Comparison of ENCODE assay signal across 22 cellular contexts in the genomic region with DNA sequence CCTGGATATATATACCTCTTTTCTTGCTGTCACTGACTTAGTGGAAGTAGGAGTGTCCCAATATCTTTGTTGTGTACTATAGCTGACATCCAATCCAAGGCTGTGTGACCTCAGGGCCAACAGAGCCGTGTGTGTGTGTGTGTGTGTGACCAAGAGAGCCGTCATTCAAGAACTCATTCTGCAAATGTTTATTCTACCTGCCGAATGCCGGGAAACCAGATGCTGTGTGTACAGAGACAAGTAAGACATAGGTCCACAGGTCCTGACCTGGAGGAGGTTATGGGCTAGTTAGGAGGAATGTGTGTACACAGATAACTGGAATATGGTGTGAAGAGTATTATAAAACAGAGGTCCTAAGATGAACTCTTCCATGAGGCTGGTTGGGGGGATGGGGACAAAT.
DNase-seq lines count a peak whose midpoint lies in the region; ATAC-seq and TF ChIP-seq lines count a peak whose summit lies in the region.
"Had no signal": no experiment of that assay in that cellular context is flagged by ENCODE, and none has a peak within 500 bp of the region (broad histone marks: within the 10 kb centered on the region; RNA-seq: fewer than 3 reads in every experiment).

No MANE protein-coding gene starts in this region.

- H3K4me3 ChIP-seq in LNCaP clone FGC (ENCODE audit: low read depth, low read length), result no peak overlapping the region
- H3K4me3 ChIP-seq in right lobe of liver, result no peak overlapping the region
- no peak overlapping the region for H3K4me3 ChIP-seq in gastroesophageal sphincter
- H3K4me3 ChIP-seq: GM12878, MG63, SJSA1 had no signal

- DNase-seq in DMS53 (lab: John Stamatoyannopoulos, UW) (peak; percentile 22), DMS53 treated with DMSO at 0.1 percent for 48 hours (lab: John Stamatoyannopoulos, UW; ENCODE audit: unreplicated experiment) (no peak), LNCaP clone FGC (ENCODE audit: low read depth) (peak; percentile 59), right lobe of liver (no peak)
- no peak for DNase-seq in stimulated activated CD4-positive, alpha-beta T cell treated with anti-CD3 and anti-CD28 coated beads, Interleukin-2, amount 100 ng/mL, for 48 hours
- DNase-seq: AML-193; C1 segment of cervical spinal cord; Calu3; CD8-positive, alpha-beta T cell; DMS79 treated with DMSO at 0.1 percent for 48 hours; H7; Karpas-422; MG63; NCI-H1048; NCI-H1436 treated with DMSO at 0.1 percent for 48 hours; NCI-H2081; NCI-H2171; OCI-M1 had no signal

- TF ChIP-seq CTCF in LNCaP clone FGC (IDR thresholded peaks at IDR 0.05; ENCODE audit: control insufficient read depth, extremely low read depth, insufficient read depth), result no peak
- TF ChIP-seq CTCF in VCaP (conservative IDR thresholded peaks at IDR 0.05), result no peak
- TF ChIP-seq CTCF in right lobe of liver (IDR thresholded peaks at IDR 0.05), result no peak
- no peak for TF ChIP-seq CTCF in gastroesophageal sphincter (IDR thresholded peaks at IDR 0.05)

- no peaks in the 10 kb centered on the region for H3K4me1 ChIP-seq in right lobe of liver
- no peaks in the 10 kb centered on the region for H3K4me1 ChIP-seq in gastroesophageal sphincter
- H3K4me1 ChIP-seq: SJSA1 had no signal

- ATAC-seq in right lobe of liver (peak; percentile 27 to 68 (median 50)), gastroesophageal sphincter (no peak)
- ATAC-seq: CD8-positive, alpha-beta T cell; GM12878 had no signal

- H3K36me3 ChIP-seq in right lobe of liver (no peaks in the 10 kb centered on the region), gastroesophageal sphincter (no peaks in the 10 kb centered on the region)
- H3K36me3 ChIP-seq: MG63, SJSA1 had no signal

- H3K27ac ChIP-seq in VCaP, result peak overlapping the region; percentile 8; the same call in 1 of the 2 replicates
- no peak overlapping the region for H3K27ac ChIP-seq in right lobe of liver
- no peak overlapping the region for H3K27ac ChIP-seq in gastroesophageal sphincter
- H3K27ac ChIP-seq: SJSA1 had no signal

- WGBS in right lobe of liver (ENCODE audit: insufficient coverage, low coverage, low lambda C conversion rate, missing lambda C conversion rate), result 20% methylated on average over 4 of the region's 4 CpGs
- 10% methylated on average over 2 to 4 of the region's 4 CpGs for WGBS in gastroesophageal sphincter (ENCODE audit: low coverage in 1 of 2), 2 donors

- TF ChIP-seq EP300 in gastroesophageal sphincter (IDR thresholded peaks at IDR 0.05), result no peak

- intact Hi-C loops in right lobe of liver (cut with DNase I), result no loop called here

- TF ChIP-seq POLR2A in right lobe of liver (IDR thresholded peaks at IDR 0.05), result no peak
- no peak for TF ChIP-seq POLR2A in gastroesophageal sphincter (IDR thresholded peaks at IDR 0.05)

- H3K9me3 ChIP-seq in right lobe of liver (no peaks in the 10 kb centered on the region), gastroesophageal sphincter (no peaks in the 10 kb centered on the region)
- H3K9me3 ChIP-seq: MG63, SJSA1 had no signal

- H3K27me3 ChIP-seq in right lobe of liver (no peaks in the 10 kb centered on the region), gastroesophageal sphincter (peaks cover 34% of the 10 kb centered on the region)
- H3K27me3 ChIP-seq: MG63 had no signal

Comparison
In these comparisons a context has a peak if more than half of its experiments do, and no peak if none do; other contexts are left out.
1. DNase-seq: peak in DMS53 (single experiment) and LNCaP clone FGC (single experiment); none in DMS53 treated with DMSO at 0.1 percent for 48 hours (single experiment), right lobe of liver (0 of 3) and stimulated activated CD4-positive, alpha-beta T cell treated with anti-CD3 and anti-CD28 coated beads, Interleukin-2, amount 100 ng/mL, for 48 hours (0 of 2).